In the genomic region with DNA sequence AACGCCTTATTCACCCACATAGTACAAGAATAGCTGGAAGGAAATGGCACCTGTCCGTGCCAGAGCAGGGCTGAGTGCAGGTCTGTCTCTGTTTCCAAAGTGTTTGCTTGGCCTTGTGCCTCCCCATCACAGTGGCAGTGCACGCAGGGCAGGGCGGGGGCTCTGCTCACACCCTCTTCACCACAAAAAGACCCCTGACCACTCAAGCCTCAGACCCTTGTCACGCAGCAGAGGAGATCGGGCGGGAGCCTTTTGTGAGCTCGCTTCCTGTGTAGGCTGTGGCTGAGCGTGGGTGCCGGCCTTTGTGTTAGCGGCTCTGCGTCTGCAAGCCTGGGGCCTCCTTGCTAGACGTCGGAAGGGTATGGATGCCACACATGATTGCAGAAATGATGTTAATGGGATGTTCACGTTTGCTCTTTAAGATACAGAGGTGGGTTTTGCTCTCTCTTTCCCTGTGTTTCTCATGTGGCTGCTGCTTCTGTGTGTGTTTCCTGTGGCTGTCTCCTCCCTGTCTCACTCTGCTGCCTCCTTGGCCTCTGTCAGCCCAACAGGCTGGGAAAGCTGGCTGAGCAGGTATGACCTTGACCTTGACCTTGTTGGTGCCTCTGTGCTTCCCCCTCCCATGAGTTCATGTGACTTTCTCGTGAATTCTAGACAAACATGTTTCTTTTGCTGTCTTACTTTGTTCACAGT, we compare ENCODE assay signal across 1 cellular context.
TF ChIP-seq lines count a peak whose summit lies in the region.

No MANE protein-coding gene starts in this region.

TF ChIP-seq in GM23338, 12 proteins besides CTCF, POLR2A, EP300 and RAD21 (continued from another document):
- TF ChIP-seq, protein P1, sequence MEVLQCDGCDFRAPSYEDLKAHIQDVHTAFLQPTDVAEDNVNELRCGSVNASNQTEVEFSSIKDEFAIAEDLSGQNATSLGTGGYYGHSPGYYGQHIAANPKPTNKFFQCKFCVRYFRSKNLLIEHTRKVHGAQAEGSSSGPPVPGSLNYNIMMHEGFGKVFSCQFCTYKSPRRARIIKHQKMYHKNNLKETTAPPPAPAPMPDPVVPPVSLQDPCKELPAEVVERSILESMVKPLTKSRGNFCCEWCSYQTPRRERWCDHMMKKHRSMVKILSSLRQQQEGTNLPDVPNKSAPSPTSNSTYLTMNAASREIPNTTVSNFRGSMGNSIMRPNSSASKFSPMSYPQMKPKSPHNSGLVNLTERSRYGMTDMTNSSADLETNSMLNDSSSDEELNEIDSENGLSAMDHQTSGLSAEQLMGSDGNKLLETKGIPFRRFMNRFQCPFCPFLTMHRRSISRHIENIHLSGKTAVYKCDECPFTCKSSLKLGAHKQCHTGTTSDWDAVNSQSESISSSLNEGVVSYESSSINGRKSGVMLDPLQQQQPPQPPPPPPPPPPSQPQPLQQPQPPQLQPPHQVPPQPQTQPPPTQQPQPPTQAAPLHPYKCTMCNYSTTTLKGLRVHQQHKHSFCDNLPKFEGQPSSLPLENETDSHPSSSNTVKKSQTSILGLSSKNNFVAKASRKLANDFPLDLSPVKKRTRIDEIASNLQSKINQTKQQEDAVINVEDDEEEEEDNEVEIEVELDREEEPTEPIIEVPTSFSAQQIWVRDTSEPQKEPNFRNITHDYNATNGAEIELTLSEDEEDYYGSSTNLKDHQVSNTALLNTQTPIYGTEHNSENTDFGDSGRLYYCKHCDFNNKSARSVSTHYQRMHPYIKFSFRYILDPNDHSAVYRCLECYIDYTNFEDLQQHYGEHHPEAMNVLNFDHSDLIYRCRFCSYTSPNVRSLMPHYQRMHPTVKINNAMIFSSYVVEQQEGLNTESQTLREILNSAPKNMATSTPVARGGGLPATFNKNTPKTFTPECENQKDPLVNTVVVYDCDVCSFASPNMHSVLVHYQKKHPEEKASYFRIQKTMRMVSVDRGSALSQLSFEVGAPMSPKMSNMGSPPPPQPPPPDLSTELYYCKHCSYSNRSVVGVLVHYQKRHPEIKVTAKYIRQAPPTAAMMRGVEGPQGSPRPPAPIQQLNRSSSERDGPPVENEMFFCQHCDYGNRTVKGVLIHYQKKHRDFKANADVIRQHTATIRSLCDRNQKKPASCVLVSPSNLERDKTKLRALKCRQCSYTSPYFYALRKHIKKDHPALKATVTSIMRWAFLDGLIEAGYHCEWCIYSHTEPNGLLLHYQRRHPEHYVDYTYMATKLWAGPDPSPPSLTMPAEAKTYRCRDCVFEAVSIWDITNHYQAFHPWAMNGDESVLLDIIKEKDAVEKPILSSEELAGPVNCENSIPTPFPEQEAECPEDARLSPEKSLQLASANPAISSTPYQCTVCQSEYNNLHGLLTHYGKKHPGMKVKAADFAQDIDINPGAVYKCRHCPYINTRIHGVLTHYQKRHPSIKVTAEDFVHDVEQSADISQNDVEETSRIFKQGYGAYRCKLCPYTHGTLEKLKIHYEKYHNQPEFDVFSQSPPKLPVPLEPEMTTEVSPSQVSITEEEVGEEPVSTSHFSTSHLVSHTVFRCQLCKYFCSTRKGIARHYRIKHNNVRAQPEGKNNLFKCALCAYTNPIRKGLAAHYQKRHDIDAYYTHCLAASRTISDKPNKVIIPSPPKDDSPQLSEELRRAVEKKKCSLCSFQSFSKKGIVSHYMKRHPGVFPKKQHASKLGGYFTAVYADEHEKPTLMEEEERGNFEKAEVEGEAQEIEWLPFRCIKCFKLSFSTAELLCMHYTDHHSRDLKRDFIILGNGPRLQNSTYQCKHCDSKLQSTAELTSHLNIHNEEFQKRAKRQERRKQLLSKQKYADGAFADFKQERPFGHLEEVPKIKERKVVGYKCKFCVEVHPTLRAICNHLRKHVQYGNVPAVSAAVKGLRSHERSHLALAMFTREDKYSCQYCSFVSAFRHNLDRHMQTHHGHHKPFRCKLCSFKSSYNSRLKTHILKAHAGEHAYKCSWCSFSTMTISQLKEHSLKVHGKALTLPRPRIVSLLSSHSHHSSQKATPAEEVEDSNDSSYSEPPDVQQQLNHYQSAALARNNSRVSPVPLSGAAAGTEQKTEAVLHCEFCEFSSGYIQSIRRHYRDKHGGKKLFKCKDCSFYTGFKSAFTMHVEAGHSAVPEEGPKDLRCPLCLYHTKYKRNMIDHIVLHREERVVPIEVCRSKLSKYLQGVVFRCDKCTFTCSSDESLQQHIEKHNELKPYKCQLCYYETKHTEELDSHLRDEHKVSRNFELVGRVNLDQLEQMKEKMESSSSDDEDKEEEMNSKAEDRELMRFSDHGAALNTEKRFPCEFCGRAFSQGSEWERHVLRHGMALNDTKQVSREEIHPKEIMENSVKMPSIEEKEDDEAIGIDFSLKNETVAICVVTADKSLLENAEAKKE (CRISPR knock-in tag; IDR thresholded peaks at IDR 0.05) = no peak
